In genomic region chr7:115940462-115941060, GRCh38 we compare ENCODE assay signal across 34 cellular contexts.
DNase-seq lines count a peak whose midpoint lies in the region; ATAC-seq and TF ChIP-seq lines count a peak whose summit lies in the region.
"Had no signal": no experiment of that assay in that cellular context is flagged by ENCODE, and none has a peak within 500 bp of the region (broad histone marks: within the 10 kb centered on the region; RNA-seq: fewer than 3 reads in every experiment).

No MANE protein-coding gene starts in this region.

- TF ChIP-seq CTCF in lower lobe of right lung (IDR thresholded peaks at IDR 0.05) (no peak), WTC11 (IDR thresholded peaks at IDR 0.05) (no peak)

- no peak overlapping the region for H3K27ac Mint-ChIP-seq in WTC11
- H3K27ac Mint-ChIP-seq: activated naive CD8-positive, alpha-beta T cell treated with anti-CD3 and anti-CD28 coated beads, Interleukin-2, amount 10 ng/mL, durations not matched to agents 7 days and 5 days; B cell; H9; stimulated activated naive B cell treated with anti-CD40 and anti-IgM and Interleukin-4, amounts not matched to agents 10 μg/mL and 1 μg/mL and 100 μg/mL, for 72 hours; T-helper 1 cell treated with Interleukin-12 subunit alpha and Interleukin-12 subunit beta and Interleukin-4 antibody, amounts not matched to agents 30 μg/mL and 1 μg/mL, for 36 hours had no signal

- intact Hi-C loops in lower lobe of right lung (cut with DNase I), result no loop called here

- no peaks in the 10 kb centered on the region for H3K27me3 Mint-ChIP-seq in WTC11 (ENCODE audit: low read depth)
- H3K27me3 Mint-ChIP-seq: activated naive CD8-positive, alpha-beta T cell treated with anti-CD3 and anti-CD28 coated beads, Interleukin-2, amount 10 ng/mL, durations not matched to agents 7 days and 5 days; B cell; stimulated activated naive B cell treated with anti-CD40 and anti-IgM and Interleukin-4, amounts not matched to agents 10 μg/mL and 1 μg/mL and 100 μg/mL, for 72 hours had no signal

- no peaks in the 10 kb centered on the region for H3K4me1 Mint-ChIP-seq in WTC11
- H3K4me1 Mint-ChIP-seq: activated naive CD8-positive, alpha-beta T cell treated with anti-CD3 and anti-CD28 coated beads, Interleukin-2, amount 10 ng/mL, durations not matched to agents 7 days and 5 days; B cell; H9; stimulated activated naive B cell treated with anti-CD40 and anti-IgM and Interleukin-4, amounts not matched to agents 10 μg/mL and 1 μg/mL and 100 μg/mL, for 72 hours had no signal

- no peaks in the 10 kb centered on the region for H3K9me3 ChIP-seq in lower lobe of right lung
- H3K9me3 ChIP-seq: A549, ascending aorta, neutrophil, prostate gland, thoracic aorta, vagina had no signal

- DNase-seq in Ammon's horn (ENCODE audit: low spot score) (peak; percentile 34), Kasumi-1 (lab: John Stamatoyannopoulos, UW) (peak; percentile 38 to 44), SKM-1 treated with dmso at 0.1 percent for 144 hours (lab: John Stamatoyannopoulos, UW; ENCODE audit: unreplicated experiment) (peak; percentile 3), lower lobe of right lung (no peak), WTC11 (ENCODE audit: low spot score) (no peak), glomerular visceral epithelial cell (ENCODE audit: extremely low spot score) (no peak), EL (no peak)
- DNase-seq in stimulated activated CD4-positive, alpha-beta T cell treated with anti-CD3 and anti-CD28 coated beads, Interleukin-15, amount 100 ng/mL, for 24 hours, result no peak
- DNase-seq: activated CD4-positive, alpha-beta T cell treated with anti-CD3 and anti-CD28 coated beads for 4 hours; activated CD8-positive, alpha-beta memory T cell treated with anti-CD3 and anti-CD28 coated beads for 24 hours; activated effector memory CD4-positive, alpha-beta T cell treated with anti-CD3 and anti-CD28 coated beads, Interleukin-2, amount 50 U/mL, for 16 hours; activated naive CD8-positive, alpha-beta T cell treated with anti-CD3 and anti-CD28 coated beads, Interleukin-2, amount 10 ng/mL, durations not matched to agents 7 days and 5 days; cortex of kidney; DMS53; GDM1; H9; KG1; left colon; mesendoderm; NCI-H524 treated with DMSO at 0.1 percent for 48 hours; stimulated activated CD4-positive, alpha-beta T cell treated with anti-CD3 and anti-CD28 coated beads, Interleukin-12 subunit alpha, Interleukin-12 subunit beta, amount 100 ng/mL, for 4 hours; stimulated activated CD4-positive, alpha-beta T cell treated with anti-CD3 and anti-CD28 coated beads, Interleukin-4, amount 100 ng/mL, for 4 hours; stimulated activated naive B cell treated with anti-CD40 and anti-IgM and Interleukin-4, amounts not matched to agents 10 μg/mL and 1 μg/mL and 100 μg/mL, for 72 hours had no signal

- H3K4me3 Mint-ChIP-seq in WTC11, result no peak overlapping the region
- H3K4me3 Mint-ChIP-seq: activated naive CD8-positive, alpha-beta T cell treated with anti-CD3 and anti-CD28 coated beads, Interleukin-2, amount 10 ng/mL, durations not matched to agents 7 days and 5 days; B cell; H9; stimulated activated naive B cell treated with anti-CD40 and anti-IgM and Interleukin-4, amounts not matched to agents 10 μg/mL and 1 μg/mL and 100 μg/mL, for 72 hours; T-helper 1 cell treated with Interleukin-12 subunit alpha and Interleukin-12 subunit beta and Interleukin-4 antibody, amounts not matched to agents 30 μg/mL and 1 μg/mL, for 36 hours had no signal

- ATAC-seq in lower lobe of right lung (peak; percentile 21 to 29), WTC11 (no peak)
- ATAC-seq: esophagus mucosa; left colon; sciatic nerve; stimulated activated naive B cell treated with anti-CD40 and anti-IgM and Interleukin-4, amounts not matched to agents 10 μg/mL and 1 μg/mL and 100 μg/mL, for 72 hours had no signal

- no peak overlapping the region for H3K4me3 ChIP-seq in lower lobe of right lung
- H3K4me3 ChIP-seq: A549, ascending aorta, hepatocyte, prostate gland, thoracic aorta, vagina had no signal

- CTCF ChIA-PET in WTC11 (lab: Charles Lee), result interaction anchor here (0.7 kb wide), 1 partner anchor 18 kb away, joined by 3 read pairs; no protein-coding TSS in a partner anchor

- no peaks in the 10 kb centered on the region for H3K4me1 ChIP-seq in lower lobe of right lung
- H3K4me1 ChIP-seq: A549, ascending aorta, prostate gland, vagina had no signal

- H3K27me3 ChIP-seq in lower lobe of right lung (ENCODE audit: low read depth), result no peaks in the 10 kb centered on the region
- H3K27me3 ChIP-seq: ascending aorta, hepatocyte, neutrophil, vagina had no signal

- no peaks in the 10 kb centered on the region for H3K36me3 Mint-ChIP-seq in WTC11
- H3K36me3 Mint-ChIP-seq: activated naive CD8-positive, alpha-beta T cell treated with anti-CD3 and anti-CD28 coated beads, Interleukin-2, amount 10 ng/mL, durations not matched to agents 7 days and 5 days; stimulated activated naive B cell treated with anti-CD40 and anti-IgM and Interleukin-4, amounts not matched to agents 10 μg/mL and 1 μg/mL and 100 μg/mL, for 72 hours had no signal

- H3K27ac ChIP-seq in lower lobe of right lung, result no peak overlapping the region
- H3K27ac ChIP-seq: A549, ascending aorta, hepatocyte, neutrophil, prostate gland, thoracic aorta, vagina had no signal

- H3K9me3 Mint-ChIP-seq in WTC11, result no peaks in the 10 kb centered on the region
- H3K9me3 Mint-ChIP-seq: activated naive CD8-positive, alpha-beta T cell treated with anti-CD3 and anti-CD28 coated beads, Interleukin-2, amount 10 ng/mL, durations not matched to agents 7 days and 5 days; H9; stimulated activated naive B cell treated with anti-CD40 and anti-IgM and Interleukin-4, amounts not matched to agents 10 μg/mL and 1 μg/mL and 100 μg/mL, for 72 hours; T-helper 1 cell treated with Interleukin-12 subunit alpha and Interleukin-12 subunit beta and Interleukin-4 antibody, amounts not matched to agents 30 μg/mL and 1 μg/mL, for 36 hours had no signal

- H3K36me3 ChIP-seq in lower lobe of right lung, result no peaks in the 10 kb centered on the region
- H3K36me3 ChIP-seq: ascending aorta, prostate gland, thoracic aorta, vagina had no signal

- POLR2A ChIA-PET in WTC11 (lab: Charles Lee), result no interaction called here

TF ChIP-seq in WTC11, 78 proteins besides CTCF, POLR2A, EP300 and RAD21:
- no peak for TF ChIP-seq OVOL2 (CRISPR knock-in tag; IDR thresholded peaks at IDR 0.05; ENCODE audit: borderline replicate concordance)
TF ChIP-seq in WTC11: peak in this region for 0.

Comparison
In these comparisons a context has a peak if more than half of its experiments do, and no peak if none do; other contexts are left out.
1. DNase-seq: peak in Ammon's horn (single experiment), Kasumi-1 (2 of 2) and SKM-1 treated with dmso at 0.1 percent for 144 hours (single experiment); none in lower lobe of right lung (single experiment), WTC11 (single experiment), stimulated activated CD4-positive, alpha-beta T cell treated with anti-CD3 and anti-CD28 coated beads, Interleukin-15, amount 100 ng/mL, for 24 hours (single experiment), glomerular visceral epithelial cell (single experiment) and EL (single experiment).